ENCODE assay signal across 9 cellular contexts in the genomic region with DNA sequence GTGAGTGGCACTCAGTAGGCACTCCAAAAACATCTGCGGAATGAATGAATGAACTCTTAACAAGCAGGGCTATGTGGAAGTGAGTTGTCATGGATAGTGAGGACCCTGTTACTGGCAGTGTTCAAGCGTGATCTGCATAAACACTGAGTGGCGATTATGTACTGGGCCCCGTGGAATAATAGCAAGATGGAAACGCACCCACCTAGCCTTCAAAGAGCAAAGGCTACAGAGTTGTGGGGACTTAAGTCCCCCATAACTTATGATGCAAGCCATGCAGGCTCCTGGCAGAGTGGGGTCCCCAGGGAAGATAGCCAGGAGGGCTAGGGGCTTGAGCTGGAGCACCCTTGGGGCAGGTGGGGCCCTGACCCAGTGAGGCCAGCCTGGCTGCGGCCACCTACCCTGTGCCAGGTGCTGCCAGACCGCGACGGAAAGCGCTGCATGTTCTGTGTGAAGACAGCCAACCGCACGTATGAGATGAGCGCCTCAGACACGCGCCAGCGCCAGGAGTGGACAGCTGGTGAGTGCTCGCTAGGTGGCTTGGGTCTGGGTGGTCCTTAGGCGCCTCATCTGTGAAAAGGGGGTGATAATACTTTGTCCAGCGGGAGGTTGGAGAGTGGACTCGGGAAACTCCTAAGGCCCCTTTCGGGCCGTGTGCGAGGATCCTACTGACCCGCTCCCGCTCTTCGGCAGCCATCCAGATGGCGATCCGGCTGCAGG. TPM values are rescaled to one million over a fixed set of nuclear protein-coding genes. Genes with fewer than 3 reads are reported as not detected.
DNase-seq lines count a peak whose midpoint lies in the region; ATAC-seq, FAIRE-seq and TF ChIP-seq lines count a peak whose summit lies in the region.
"Had no signal": no experiment of that assay in that cellular context is flagged by ENCODE, and none has a peak within 500 bp of the region (broad histone marks: within the 10 kb centered on the region; RNA-seq: fewer than 3 reads in every experiment).

No MANE protein-coding gene starts in this region.

- peaks cover 20 to 56% of the 10 kb centered on the region in 2 donors for H3K36me3 Mint-ChIP-seq in activated T-cell treated with anti-CD3 and anti-CD28 coated beads, Interleukin-2, amount 50 U/mL, for 72 hours (ENCODE audit: insufficient read depth in 2 of 2)

- no peaks in the 10 kb centered on the region for H3K36me3 ChIP-seq in colonic mucosa
- peaks cover 0 to 8% of the 10 kb centered on the region in 2 donors for H3K36me3 ChIP-seq in lung (ENCODE audit: control insufficient read depth in 2 of 2, insufficient read depth in 2 of 2, low read length in 2 of 2)
- H3K36me3 ChIP-seq in upper lobe of right lung = peaks cover 20% of the 10 kb centered on the region
- peaks cover 0 to 2% of the 10 kb centered on the region in 2 donors for H3K36me3 ChIP-seq in small intestine (ENCODE audit: control insufficient read depth in 2 of 2, insufficient read depth in 2 of 2, low read length in 2 of 2)

- peak overlapping the region; percentile 35 to 51 for H3K9ac ChIP-seq in colonic mucosa (ENCODE audit: low read depth in 2 of 2, low read length in 2 of 2)

- H3K27ac ChIP-seq in colonic mucosa = peak overlapping the region; percentile 14
- no peak overlapping the region for H3K27ac ChIP-seq in lung (ENCODE audit: low read depth in 1 of 2, low read length in 1 of 2)
- no peak overlapping the region for H3K27ac ChIP-seq in upper lobe of right lung
- no peak overlapping the region for H3K27ac ChIP-seq in small intestine (ENCODE audit: low read depth in 1 of 2, low read length in 1 of 2)
- H3K27ac ChIP-seq: neutrophil had no signal

- H3K4me1 Mint-ChIP-seq in activated T-cell treated with anti-CD3 and anti-CD28 coated beads, Interleukin-2, amount 50 U/mL, for 72 hours (ENCODE audit: low read depth) = peaks cover 40% of the 10 kb centered on the region

- no peaks in the 10 kb centered on the region for H3K9me3 Mint-ChIP-seq in activated T-cell treated with anti-CD3 and anti-CD28 coated beads, Interleukin-2, amount 50 U/mL, for 72 hours

- peak overlapping the region; percentile 1 for H3K27ac Mint-ChIP-seq in activated T-cell treated with anti-CD3 and anti-CD28 coated beads, Interleukin-2, amount 50 U/mL, for 72 hours

- no peak for TF ChIP-seq CTCF in colonic mucosa (IDR thresholded peaks at IDR 0.05)
- TF ChIP-seq CTCF in lung (IDR thresholded peaks at IDR 0.05; ENCODE audit: control extremely low read depth, extremely low read depth) = no peak
- no peak for TF ChIP-seq CTCF in upper lobe of right lung (IDR thresholded peaks at IDR 0.05)

- H3K4me3 ChIP-seq in colonic mucosa (peak overlapping the region; percentile 60), lung (peak overlapping the region; percentile 17), upper lobe of right lung (peak overlapping the region; percentile 46), small intestine (ENCODE audit: low read depth in 1 of 2, low read length in 2 of 2) (peak overlapping the region in 1 of 2 donors; percentile 52)

- no peak overlapping the region for H3K4me3 Mint-ChIP-seq in activated T-cell treated with anti-CD3 and anti-CD28 coated beads, Interleukin-2, amount 50 U/mL, for 72 hours

- no peaks in the 10 kb centered on the region for H3K4me1 ChIP-seq in colonic mucosa
- H3K4me1 ChIP-seq in lung (ENCODE audit: control insufficient read depth in 2 of 2, insufficient read depth in 2 of 2, low read length in 2 of 2) = peaks cover 0 to under 1% of the 10 kb centered on the region in 2 donors
- peaks cover 9% of the 10 kb centered on the region for H3K4me1 ChIP-seq in upper lobe of right lung
- H3K4me1 ChIP-seq in small intestine (ENCODE audit: control insufficient read depth in 2 of 2, insufficient read depth in 1 of 2, low read depth in 1 of 2, low read length in 1 of 2) = peaks cover 0 to 3% of the 10 kb centered on the region in 2 donors

- H3K9me3 ChIP-seq in colonic mucosa (no peaks in the 10 kb centered on the region), lung (ENCODE audit: control insufficient read depth in 2 of 2, insufficient read depth in 1 of 2, low read length in 1 of 2) (no peaks in the 10 kb centered on the region), upper lobe of right lung (no peaks in the 10 kb centered on the region), small intestine (ENCODE audit: control insufficient read depth, low read depth) (no peaks in the 10 kb centered on the region)
- H3K9me3 ChIP-seq: neutrophil had no signal

- FAIRE-seq in small intestine (lab: Jason Lieb, UNC) = no peak

- ATAC-seq in activated T-cell treated with anti-CD3 and anti-CD28 coated beads, Interleukin-2, amount 50 U/mL, for 72 hours (replicated peaks in 1 of 2) = no peak
- ATAC-seq in lung (ENCODE audit: insufficient read depth, low FRiP score) (no peak), upper lobe of right lung (peak; percentile 6)

- H3K27me3 Mint-ChIP-seq in activated T-cell treated with anti-CD3 and anti-CD28 coated beads, Interleukin-2, amount 50 U/mL, for 72 hours (ENCODE audit: low read depth) = no peaks in the 10 kb centered on the region

- intact Hi-C loops in colonic mucosa (cut with DNase I) (no loop called here), upper lobe of right lung (cut with DNase I) (no loop called here)

- 49 to 70% methylated on average over 28 of the region's 28 CpGs for WGBS in lung, 2 donors
- 25 to 47% (median 42%) methylated on average over 26 to 28 of the region's 28 CpGs for WGBS in small intestine, 3 donors

- no peak for DNase-seq in activated T-cell treated with anti-CD3 and anti-CD28 coated beads, Interleukin-2, amount 50 U/mL, for 72 hours
- no peak for DNase-seq in activated T-cell treated with anti-CD3 and anti-CD28 coated beads, Interleukin-2, amount 50 U/mL, for 1 hour
- no peak for DNase-seq in colonic mucosa
- DNase-seq in lung (ENCODE audit: low spot score) = no peak
- DNase-seq in upper lobe of right lung = no peak
- no peak for DNase-seq in CD1c-positive myeloid dendritic cell (ENCODE audit: extremely low spot score)
- no peak for DNase-seq in small intestine
- no peak for DNase-seq in NCI-H446 (lab: John Stamatoyannopoulos, UW)

- no peaks in the 10 kb centered on the region for H3K27me3 ChIP-seq in colonic mucosa
- no peaks in the 10 kb centered on the region for H3K27me3 ChIP-seq in lung (ENCODE audit: control insufficient read depth, insufficient read depth)
- H3K27me3 ChIP-seq in upper lobe of right lung = no peaks in the 10 kb centered on the region
- H3K27me3 ChIP-seq in small intestine (ENCODE audit: control insufficient read depth in 2 of 2, insufficient read depth in 2 of 2, low read length in 2 of 2) = no peaks in the 10 kb centered on the region
- H3K27me3 ChIP-seq: neutrophil had no signal

RNA-seq across cellular contexts. Expression of gene DEF6, which starts 20.0 kb away (rescaled TPM):
- 100 to 1,000 TPM; 108 to 127 TPM for total RNA-seq in activated T-cell treated with anti-CD3 and anti-CD28 coated beads, Interleukin-2, amount 50 U/mL, for 72 hours
- total RNA-seq in colonic mucosa = 10 to 100 TPM in 1 of 2 donors, 1 to 10 TPM in 1; 8.1 to 12.5 TPM
- 10 to 100 TPM; 11.2 to 22.1 TPM for total RNA-seq in lung
- polyA plus RNA-seq in lung = 10 to 100 TPM; 15.9 to 28.6 TPM
- total RNA-seq in upper lobe of right lung = 17.4 TPM
- 10 to 100 TPM in 1 of 3 donors, 1 to 10 TPM in 2; 4.7 to 16.2 (median 9.5) TPM for polyA plus RNA-seq in small intestine

RNA-seq across cellular contexts. Expression of gene PPARD, which starts 24.7 kb away (rescaled TPM):
- 10 to 100 TPM; 24.1 to 27.9 TPM for total RNA-seq in activated T-cell treated with anti-CD3 and anti-CD28 coated beads, Interleukin-2, amount 50 U/mL, for 72 hours
- total RNA-seq in colonic mucosa (10 to 100 TPM; 38.1 to 41.8 TPM), lung (10 to 100 TPM; 11.3 to 27.8 TPM), upper lobe of right lung (31.6 TPM)
- polyA plus RNA-seq in lung (10 to 100 TPM; 22.7 to 26.4 TPM), small intestine (10 to 100 TPM in 2 of 3 donors, 1 to 10 TPM in 1; 7.8 to 14.7 (median 13.0) TPM)

RNA-seq across cellular contexts. Expression of gene ZNF76, which starts 58.1 kb away (rescaled TPM):
- total RNA-seq in activated T-cell treated with anti-CD3 and anti-CD28 coated beads, Interleukin-2, amount 50 U/mL, for 72 hours = 10 to 100 TPM; 52.1 to 55.9 TPM
- total RNA-seq in colonic mucosa (10 to 100 TPM; 20.3 to 33.8 TPM), lung (10 to 100 TPM; 32.5 to 38.7 TPM), upper lobe of right lung (31.3 TPM)
- polyA plus RNA-seq in lung (10 to 100 TPM; 27.6 to 34.5 TPM), small intestine (10 to 100 TPM; 16.2 to 24.8 (median 24.0) TPM)
